ENCODE assay signal across 2 cellular contexts in the genomic region with DNA sequence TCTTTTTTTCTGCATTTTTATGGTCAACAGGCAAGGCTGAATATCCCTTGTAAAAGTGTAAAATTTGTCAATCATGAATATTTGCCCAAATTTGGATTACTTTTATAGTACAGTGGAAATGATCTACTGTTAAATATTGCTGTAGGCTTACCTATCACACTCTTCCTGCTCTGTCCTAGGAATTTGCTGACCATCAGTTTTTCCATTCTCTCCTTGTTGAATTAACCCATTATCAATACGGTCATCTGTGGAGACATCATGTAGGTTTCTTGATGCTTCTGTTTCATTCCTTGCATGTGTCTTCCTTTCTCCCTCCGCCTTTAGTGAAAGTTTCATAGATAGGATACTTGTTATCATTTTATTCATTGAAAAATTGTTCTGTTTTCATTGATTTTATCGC.
TF ChIP-seq lines count a peak whose summit lies in the region.

No MANE protein-coding gene starts in this region.

TF ChIP-seq in HepG2, 621 proteins besides CTCF, POLR2A, EP300 and RAD21 (continued from another document):
- TF ChIP-seq POLR2AphosphoS2 (IDR thresholded peaks at IDR 0.05; ENCODE audit: low read depth, low read length) (no peak), IRX3 (CRISPR knock-in tag; IDR thresholded peaks at IDR 0.05; ENCODE audit: borderline replicate concordance, low read depth) (no peak), MAFF (IDR thresholded peaks at IDR 0.05; ENCODE audit: low read depth, low read length) (0 out of 2 replicates have a peak, but pooled peaks have one; percentile 27), MAFK (conservative IDR thresholded peaks at IDR 0.05 in 1 of 2, IDR thresholded peaks at IDR 0.05 in 1 of 2; ENCODE audit: low read length in 2 of 2) (peak; percentile 60 to 68), PTBP1 (IDR thresholded peaks at IDR 0.05; ENCODE audit: low read depth, low read length, poor library complexity, severe bottlenecking) (no peak)

TF ChIP-seq in IMR-90, 13 proteins besides CTCF, POLR2A, EP300 and RAD21:
- TF ChIP-seq ELK1 (IDR thresholded peaks at IDR 0.05; ENCODE audit: borderline replicate concordance, low read depth, low read length) = no peak
- no peak for TF ChIP-seq CEBPB (IDR thresholded peaks at IDR 0.05; ENCODE audit: low read depth, low read length)
- TF ChIP-seq MAZ (IDR thresholded peaks at IDR 0.05; ENCODE audit: borderline replicate concordance, low read depth, low read length) = no peak
- no peak for TF ChIP-seq CHD1 (IDR thresholded peaks at IDR 0.05; ENCODE audit: low read depth, low read length)
- TF ChIP-seq FOS (IDR thresholded peaks at IDR 0.05; ENCODE audit: low read depth, low read length) = no peak
- TF ChIP-seq MXI1 (IDR thresholded peaks at IDR 0.05; ENCODE audit: borderline replicate concordance, low read depth, low read length) = no peak
- TF ChIP-seq RCOR1 (IDR thresholded peaks at IDR 0.05; ENCODE audit: insufficient replicate concordance, low read length) = no peak
- TF ChIP-seq MAFK (IDR thresholded peaks at IDR 0.05; ENCODE audit: low read depth, low read length) = peak; percentile 16; the same call in 1 of the 2 replicates
